Comparison of ENCODE assay signal across 8 cellular contexts in the genomic region with DNA sequence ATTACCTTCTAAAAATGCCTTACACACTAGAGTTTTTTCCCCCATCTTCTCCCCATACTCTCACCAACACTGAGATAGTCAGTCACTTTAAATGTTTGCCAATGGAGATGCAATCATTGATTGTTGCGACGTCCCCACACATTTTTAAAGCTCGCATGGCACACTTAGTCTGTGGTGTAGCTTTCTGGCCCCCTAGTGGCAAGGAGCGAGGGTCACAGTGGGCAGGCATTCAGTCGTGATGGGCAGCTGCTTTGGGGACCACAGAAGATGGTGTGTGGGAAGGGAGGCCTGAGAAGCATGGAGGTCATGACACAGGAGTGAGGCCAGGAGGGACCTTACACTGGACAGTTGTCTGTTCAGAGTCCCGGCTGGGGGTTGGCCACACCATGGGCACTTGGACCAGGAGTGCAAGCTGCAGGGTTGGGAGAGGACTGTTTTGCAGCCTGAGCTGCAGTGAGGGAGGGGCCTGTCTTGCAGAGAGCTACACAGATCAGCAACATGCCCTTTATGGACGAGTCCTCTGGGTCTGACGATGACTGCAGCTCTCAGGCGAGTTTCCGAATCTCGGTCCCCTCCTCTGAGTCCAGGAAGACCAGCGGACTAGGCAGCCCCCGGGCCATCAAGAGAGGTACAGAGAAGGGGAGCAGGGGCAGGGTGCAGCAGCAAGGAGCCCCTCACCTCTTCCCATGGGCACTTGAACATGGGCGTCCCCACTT. TPM values are rescaled to one million over a fixed set of nuclear protein-coding genes. Genes with fewer than 3 reads are reported as not detected.
A peak's percentile ranks its signal among the peaks of the same experiment; 100 is the strongest.
DNase-seq lines count a peak whose midpoint lies in the region; ATAC-seq lines count a peak whose summit lies in the region.

No MANE protein-coding gene starts in this region.

- H3K4me1 Mint-ChIP-seq in activated CD8-positive, alpha-beta T cell treated with anti-CD3 and anti-CD28 coated beads, Interleukin-2, amount 10 ng/mL, durations not matched to agents 7 days and 5 days (ENCODE audit: low read depth), result peaks cover 8% of the 10 kb centered on the region

- H3K36me3 Mint-ChIP-seq in activated CD8-positive, alpha-beta T cell treated with anti-CD3 and anti-CD28 coated beads, Interleukin-2, amount 10 ng/mL, durations not matched to agents 7 days and 5 days (ENCODE audit: low read depth), result no peaks in the 10 kb centered on the region

- no peak overlapping the region for H3K4me3 Mint-ChIP-seq in activated CD8-positive, alpha-beta T cell treated with anti-CD3 and anti-CD28 coated beads, Interleukin-2, amount 10 ng/mL, durations not matched to agents 7 days and 5 days

- H3K9me3 Mint-ChIP-seq in activated CD8-positive, alpha-beta T cell treated with anti-CD3 and anti-CD28 coated beads, Interleukin-2, amount 10 ng/mL, durations not matched to agents 7 days and 5 days (ENCODE audit: insufficient read depth), result no peaks in the 10 kb centered on the region

- DNase-seq in ELF-1 (ENCODE audit: low read depth, low spot score) (peak; percentile 61), NCI-H774 (lab: John Stamatoyannopoulos, UW) (peak; percentile 12), midbrain (lab: John Stamatoyannopoulos, UW) (peak; percentile 64)
- DNase-seq in activated CD8-positive, alpha-beta T cell treated with anti-CD3 and anti-CD28 coated beads, Interleukin-2, amount 10 ng/mL, durations not matched to agents 7 days and 5 days, result peak; percentile 81
- peak; percentile 30 to 53 (median 34) for DNase-seq in effector memory CD4-positive, alpha-beta T cell
- peak; percentile 13 to 47 for DNase-seq in stimulated activated CD8-positive, alpha-beta memory T cell treated with anti-CD3 and anti-CD28 coated beads, Interleukin-4, amount 100 ng/mL, for 1 hour (ENCODE audit: low read depth in 2 of 2, low spot score in 1 of 2)

- CTCF ChIA-PET in activated CD8-positive, alpha-beta T cell treated with anti-CD3 and anti-CD28 coated beads, Interleukin-2, amount 10 ng/mL, durations not matched to agents 7 days and 5 days (lab: Charles Lee), result interaction anchor here (0.6 to 5.7 kb wide), 61 partner anchors 9 to 212 kb away, joined by 3 to 177 read pairs (median 4); partner anchors contain the start of genes ATP6V1D, EIF2S1, PIGH and PLEKHH1

- no peak overlapping the region for H3K4me3 ChIP-seq in effector memory CD4-positive, alpha-beta T cell (ENCODE audit: insufficient read depth, low read depth, low read length, poor library complexity, severe bottlenecking)

- H3K27me3 Mint-ChIP-seq in activated CD8-positive, alpha-beta T cell treated with anti-CD3 and anti-CD28 coated beads, Interleukin-2, amount 10 ng/mL, durations not matched to agents 7 days and 5 days (ENCODE audit: low read depth), result peaks cover 3% of the 10 kb centered on the region

- ATAC-seq in HG02759 (IDR thresholded peaks at IDR 0.05; ENCODE audit: unreplicated experiment) (peak; percentile 82), HG03469 (IDR thresholded peaks at IDR 0.05; ENCODE audit: unreplicated experiment) (no peak)
- peak; percentile 92 for ATAC-seq in activated CD8-positive, alpha-beta T cell treated with anti-CD3 and anti-CD28 coated beads, Interleukin-2, amount 10 ng/mL, durations not matched to agents 7 days and 5 days

- no peaks in the 10 kb centered on the region for H3K27me3 ChIP-seq in effector memory CD4-positive, alpha-beta T cell (replicated peaks; ENCODE audit: control insufficient read depth, insufficient read depth, low read length, poor library complexity, severe bottlenecking)

- no peaks in the 10 kb centered on the region for H3K36me3 ChIP-seq in effector memory CD4-positive, alpha-beta T cell (ENCODE audit: control insufficient read depth, insufficient read depth, low read length)

- POLR2A ChIA-PET in activated CD8-positive, alpha-beta T cell treated with anti-CD3 and anti-CD28 coated beads, Interleukin-2, amount 10 ng/mL, durations not matched to agents 7 days and 5 days (lab: Charles Lee), result interaction anchor here (0.9 to 1.9 kb wide), 2 partner anchors 44 to 143 kb away, joined by 4 to 6 read pairs; no protein-coding TSS in a partner anchor

- H3K9me3 ChIP-seq in effector memory CD4-positive, alpha-beta T cell (ENCODE audit: control insufficient read depth, low read length), result no peaks in the 10 kb centered on the region

- no peak overlapping the region for H3K27ac ChIP-seq in effector memory CD4-positive, alpha-beta T cell (ENCODE audit: insufficient read depth, low read length, poor library complexity, severe bottlenecking)

- no peak overlapping the region for H3K27ac Mint-ChIP-seq in activated CD8-positive, alpha-beta T cell treated with anti-CD3 and anti-CD28 coated beads, Interleukin-2, amount 10 ng/mL, durations not matched to agents 7 days and 5 days

- H3K4me1 ChIP-seq in effector memory CD4-positive, alpha-beta T cell (ENCODE audit: control insufficient read depth, insufficient read depth, low read length, poor library complexity, severe bottlenecking), result no peaks in the 10 kb centered on the region

RNA-seq across cellular contexts. Expression of gene PIGH, which starts 28.6 kb away (rescaled TPM):
- total RNA-seq in activated CD8-positive, alpha-beta T cell treated with anti-CD3 and anti-CD28 coated beads, Interleukin-2, amount 10 ng/mL, durations not matched to agents 7 days and 5 days, result 10 to 100 TPM; 14.8 to 17.5 TPM

RNA-seq across cellular contexts. Expression of gene PLEKHH1, which starts 38.3 kb away (rescaled TPM):
- under 1 TPM; 0.42 to 0.99 TPM for total RNA-seq in activated CD8-positive, alpha-beta T cell treated with anti-CD3 and anti-CD28 coated beads, Interleukin-2, amount 10 ng/mL, durations not matched to agents 7 days and 5 days

RNA-seq across cellular contexts. Expression of gene ARG2, which starts 48.3 kb away (rescaled TPM):
- 1 to 10 TPM; 1.6 to 2.3 TPM for total RNA-seq in activated CD8-positive, alpha-beta T cell treated with anti-CD3 and anti-CD28 coated beads, Interleukin-2, amount 10 ng/mL, durations not matched to agents 7 days and 5 days

Comparison
In these comparisons a context has a peak if more than half of its experiments do, and no peak if none do; other contexts are left out.
1. DNase-seq: peak in every context shown above with its lines; median percentile 81 in activated CD8-positive, alpha-beta T cell treated with anti-CD3 and anti-CD28 coated beads, Interleukin-2, amount 10 ng/mL, durations not matched to agents 7 days and 5 days; 64 in midbrain; 61 in ELF-1; 34 in effector memory CD4-positive, alpha-beta T cell; 30 in stimulated activated CD8-positive, alpha-beta memory T cell treated with anti-CD3 and anti-CD28 coated beads, Interleukin-4, amount 100 ng/mL, for 1 hour; 12 in NCI-H774.